In genomic region chr9:36574045-36574444, GRCh38 we compare ENCODE assay signal across 7 cellular contexts. TPM values are rescaled to one million over a fixed set of nuclear protein-coding genes. Genes with fewer than 3 reads are reported as not detected.
A peak's percentile ranks its signal among the peaks of the same experiment; 100 is the strongest.
DNase-seq lines count a peak whose midpoint lies in the region; ATAC-seq and TF ChIP-seq lines count a peak whose summit lies in the region.
"Not testable (repeated sequence)": the region's sequence is repeated elsewhere in the genome, so short reads cannot be mapped to it uniquely, and the experiment has no call there.

No MANE protein-coding gene starts in this region.

- peaks cover 30% of the 10 kb centered on the region for H4K20me1 ChIP-seq in DND-41 (ENCODE audit: insufficient read depth, low read length)
- H4K20me1 ChIP-seq in KMS-11 (ENCODE audit: insufficient read depth) = not testable (repeated sequence)

- not testable (repeated sequence) for H3K9me3 Mint-ChIP-seq in activated T-helper 17 cell treated with anti-CD3 and anti-CD28 coated beads, Interleukin-2, amount 50 U/mL, for 72 hours

- not testable (repeated sequence) for DNase-seq in DND-41; SK-N-MC (ENCODE audit: low read depth, low spot score); neuronal stem cell (ENCODE audit: low spot score)

- no CpG with 5 or more reads among the region's 8 CpGs for WGBS in neuronal stem cell (ENCODE audit: extremely low coverage in 2 of 2, insufficient read length in 2 of 2, insufficient replicate concordance in 1 of 2), 2 donors

- not testable (repeated sequence) for H4K91ac ChIP-seq in neuronal stem cell (ENCODE audit: low read depth, low read length, poor library complexity)

- H2BK12ac ChIP-seq in neuronal stem cell (ENCODE audit: low read length) = not testable (repeated sequence)

- peaks cover 51% of the 10 kb centered on the region for H3K4me1 ChIP-seq in DND-41 (ENCODE audit: insufficient read depth, low read length)
- peaks cover 33% of the 10 kb centered on the region for H3K4me1 ChIP-seq in KMS-11 (ENCODE audit: low read depth, poor library complexity, severe bottlenecking)
- H3K4me1 ChIP-seq in duodenal mucosa (ENCODE audit: control insufficient read depth in 1 of 2, insufficient read depth in 2 of 2, low read length in 2 of 2) = peaks cover 0 to 21% of the 10 kb centered on the region in 2 donors
- H3K4me1 ChIP-seq in iPS-15b (ENCODE audit: control insufficient read depth, insufficient read depth, low read length); neuronal stem cell (ENCODE audit: control insufficient read depth in 2 of 2, insufficient read depth in 1 of 2, low read depth in 1 of 2, low read length in 2 of 2): not testable (repeated sequence)

- peak overlapping the region; percentile 78 for H3K27ac ChIP-seq in DND-41 (ENCODE audit: low read length)
- H3K27ac ChIP-seq in KMS-11; SK-N-MC; duodenal mucosa (ENCODE audit: low read depth, low read length); neuronal stem cell (replicated peaks; ENCODE audit: low read length): not testable (repeated sequence)

- peaks cover 17% of the 10 kb centered on the region for H3K4me1 Mint-ChIP-seq in activated T-helper 17 cell treated with anti-CD3 and anti-CD28 coated beads, Interleukin-2, amount 50 U/mL, for 72 hours

- peak overlapping the region; percentile 76 for H3K4me2 ChIP-seq in DND-41 (ENCODE audit: insufficient read depth, low read length)
- H3K4me2 ChIP-seq in KMS-11 = peak overlapping the region; percentile 84
- not testable (repeated sequence) for H3K4me2 ChIP-seq in neuronal stem cell (ENCODE audit: insufficient read depth, low read length, poor library complexity, severe bottlenecking)

- H4K8ac ChIP-seq in neuronal stem cell (ENCODE audit: low read depth, low read length) = not testable (repeated sequence)

- H2BK120ac ChIP-seq in neuronal stem cell (ENCODE audit: low read depth, low read length) = not testable (repeated sequence)

- H3K27ac Mint-ChIP-seq in activated T-helper 17 cell treated with anti-CD3 and anti-CD28 coated beads, Interleukin-2, amount 50 U/mL, for 72 hours = peak overlapping the region; percentile 90

- not testable (repeated sequence) for H3K27me3 Mint-ChIP-seq in activated T-helper 17 cell treated with anti-CD3 and anti-CD28 coated beads, Interleukin-2, amount 50 U/mL, for 72 hours

- H3K9ac ChIP-seq in DND-41 (ENCODE audit: low read depth, low read length) (peak overlapping the region; percentile 78), KMS-11 (peak overlapping the region; percentile 70; the same call in 1 of the 2 replicates), SK-N-MC (ENCODE audit: insufficient read length) (peak overlapping the region; percentile 98), duodenal mucosa (ENCODE audit: low read depth in 1 of 2, low read length in 2 of 2) (peak overlapping the region in 1 of 2 donors; percentile 59), iPS-15b (ENCODE audit: low read depth, low read length) (peak overlapping the region; percentile 95)
- H3K9ac ChIP-seq in neuronal stem cell (ENCODE audit: low read depth, low read length, poor library complexity) = not testable (repeated sequence)

- H3K36me3 Mint-ChIP-seq in activated T-helper 17 cell treated with anti-CD3 and anti-CD28 coated beads, Interleukin-2, amount 50 U/mL, for 72 hours (ENCODE audit: low read depth) = peaks cover 19% of the 10 kb centered on the region

- not testable (repeated sequence) for H3K27me3 ChIP-seq in DND-41 (ENCODE audit: insufficient read depth, low read length, poor library complexity); KMS-11 (ENCODE audit: insufficient read depth, low read depth); duodenal mucosa (ENCODE audit: control insufficient read depth in 1 of 2, insufficient read depth in 2 of 2, low read length in 2 of 2); iPS-15b (ENCODE audit: control insufficient read depth, insufficient read depth, low read length); neuronal stem cell (ENCODE audit: control insufficient read depth in 3 of 3, insufficient read depth in 3 of 3, low read depth in 1 of 3, low read length in 3 of 3)

- not testable (repeated sequence) for H3K9me3 ChIP-seq in DND-41 (ENCODE audit: insufficient read depth, low read length, severe bottlenecking); SK-N-MC (ENCODE audit: low read depth, low read length); duodenal mucosa (ENCODE audit: control insufficient read depth in 1 of 2, low read length in 2 of 2); iPS-15b (ENCODE audit: control insufficient read depth, insufficient read depth, low read length); neuronal stem cell (replicated peaks in 1 of 2; ENCODE audit: control insufficient read depth in 2 of 2, insufficient read depth in 1 of 2, low read depth in 1 of 2, low read length in 2 of 2)

- not testable (repeated sequence) for H2BK15ac ChIP-seq in neuronal stem cell (ENCODE audit: low read length)

- H3K18ac ChIP-seq in neuronal stem cell (ENCODE audit: low read length) = not testable (repeated sequence)

- not testable (repeated sequence) for H2BK5ac ChIP-seq in neuronal stem cell (ENCODE audit: low read length)

- peaks cover 67% of the 10 kb centered on the region for H3K79me2 ChIP-seq in DND-41 (ENCODE audit: insufficient read depth, low read length)
- peaks cover 59% of the 10 kb centered on the region for H3K79me2 ChIP-seq in KMS-11 (ENCODE audit: insufficient read depth, low read depth)

- not testable (repeated sequence) for TF ChIP-seq CTCF in DND-41 (IDR thresholded peaks at IDR 0.05; ENCODE audit: borderline replicate concordance, extremely low read depth, low read length, poor library complexity, severe bottlenecking); KMS-11 (conservative IDR thresholded peaks at IDR 0.05; ENCODE audit: low read depth, low read length)

- peak overlapping the region; percentile 70 to 89 for H3K4me3 ChIP-seq in DND-41 (ENCODE audit: low read depth in 1 of 2, low read length in 2 of 2)
- not testable (repeated sequence) for H3K4me3 ChIP-seq in KMS-11 (IDR thresholded peaks at IDR 0.05; ENCODE audit: insufficient read depth, low read depth, low read length)
- peak overlapping the region; percentile 100 for H3K4me3 ChIP-seq in SK-N-MC
- peak overlapping the region; percentile 95 to 97 for H3K4me3 ChIP-seq in duodenal mucosa (ENCODE audit: low read depth in 1 of 2, low read length in 2 of 2)
- peak overlapping the region; percentile 88 for H3K4me3 ChIP-seq in iPS-15b (ENCODE audit: low read depth, low read length)
- H3K4me3 ChIP-seq in neuronal stem cell (ENCODE audit: low read length in 2 of 2) = peak overlapping the region; percentile 66 to 94

- H2AK5ac ChIP-seq in neuronal stem cell (ENCODE audit: low read depth, low read length) = not testable (repeated sequence)

- not testable (repeated sequence) for H3K14ac ChIP-seq in neuronal stem cell (ENCODE audit: low read length)

- H3K4me3 Mint-ChIP-seq in activated T-helper 17 cell treated with anti-CD3 and anti-CD28 coated beads, Interleukin-2, amount 50 U/mL, for 72 hours = peak overlapping the region; percentile 97

- not testable (repeated sequence) for H3K4ac ChIP-seq in neuronal stem cell (ENCODE audit: low read length)

- H3K23ac ChIP-seq in neuronal stem cell (ENCODE audit: low read depth, low read length, poor library complexity) = not testable (repeated sequence)

- not testable (repeated sequence) for ATAC-seq in DND-41 (ENCODE audit: insufficient read depth, low read depth); activated T-helper 17 cell treated with anti-CD3 and anti-CD28 coated beads, Interleukin-2, amount 50 U/mL, for 72 hours (replicated peaks)

- H3K36me3 ChIP-seq in DND-41 (ENCODE audit: insufficient read depth, low read length) = peaks cover 33% of the 10 kb centered on the region
- not testable (repeated sequence) for H3K36me3 ChIP-seq in KMS-11 (ENCODE audit: insufficient read depth); SK-N-MC (ENCODE audit: insufficient read depth, low read length); duodenal mucosa (ENCODE audit: control insufficient read depth in 1 of 2, insufficient read depth in 2 of 2, low read length in 2 of 2); iPS-15b (ENCODE audit: control insufficient read depth, insufficient read depth, low read length)
- peaks cover 2 to 36% of the 10 kb centered on the region in 2 donors for H3K36me3 ChIP-seq in neuronal stem cell (replicated peaks in 1 of 2; ENCODE audit: control insufficient read depth in 2 of 2, insufficient read depth in 2 of 2, low read length in 2 of 2)

- not testable (repeated sequence) for H3K79me1 ChIP-seq in neuronal stem cell (ENCODE audit: low read depth, low read length)

- not testable (repeated sequence) for H2AFZ ChIP-seq in DND-41 (ENCODE audit: low read depth, low read length); KMS-11 (ENCODE audit: low read depth)
- H2AFZ ChIP-seq in neuronal stem cell (ENCODE audit: low read length) = peak overlapping the region; percentile 98

RNA-seq across cellular contexts. Expression of gene MELK, which starts 1.4 kb away (rescaled TPM):
- 10 to 100 TPM; 37.2 to 57.7 TPM for total RNA-seq in activated T-helper 17 cell treated with anti-CD3 and anti-CD28 coated beads, Interleukin-2, amount 50 U/mL, for 72 hours
- polyA plus RNA-seq in neuronal stem cell (2013, experiment 1 of 2) = 42.7 TPM
- 43.9 TPM for polyA plus RNA-seq in neuronal stem cell (2013, experiment 2 of 2)
